Comparison of ENCODE assay signal across 20 cellular contexts in the genomic region with DNA sequence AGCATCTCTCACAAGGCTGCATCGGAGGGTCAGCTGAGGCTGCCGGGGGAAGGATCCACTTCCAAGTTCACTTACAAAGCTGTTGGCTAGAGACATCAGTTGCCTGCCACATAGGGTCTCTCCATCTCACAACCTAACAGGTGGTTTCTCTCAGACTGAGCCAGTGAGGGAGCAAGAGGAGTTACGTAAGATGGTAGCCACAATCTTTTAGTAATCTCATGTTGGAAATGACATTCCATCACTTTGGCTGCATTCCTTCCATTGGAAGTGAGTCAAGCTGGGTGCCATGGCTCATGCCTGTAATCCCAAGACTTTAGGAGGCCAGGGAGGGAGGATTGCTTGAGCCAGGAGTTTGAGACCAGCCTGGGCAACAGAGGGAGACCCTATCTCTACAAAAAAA. TPM values are rescaled to one million over a fixed set of nuclear protein-coding genes. Genes with fewer than 3 reads are reported as not detected.
DNase-seq lines count a peak whose midpoint lies in the region; FAIRE-seq and TF ChIP-seq lines count a peak whose summit lies in the region.
"Had no signal": no experiment of that assay in that cellular context is flagged by ENCODE, and none has a peak within 500 bp of the region (broad histone marks: within the 10 kb centered on the region; RNA-seq: fewer than 3 reads in every experiment).

No MANE protein-coding gene starts in this region.

- CTCF ChIA-PET in activated CD4-positive, alpha-beta T cell treated with anti-CD3 and anti-CD28 coated beads, Interleukin-2, amount 10 ng/mL, durations not matched to agents 7 days and 5 days (lab: Charles Lee) = interaction anchor here (1.0 to 53.2 kb wide), 4 partner anchors 13 to 50 kb away, joined by 3 to 1643 read pairs (median 154); partner anchors contain the start of genes DBN1, F12, PFN3 and PRR7
- CTCF ChIA-PET in A673 (lab: Charles Lee) = no interaction called here

- BruUV-seq in A673 (replicated peaks; lab: Mats Ljungman, UMichigan) = no TSS peak

- peaks cover 7% of the 10 kb centered on the region; the same call in 1 of the 2 replicates for H3K4me1 Mint-ChIP-seq in HFFc6 (ENCODE audit: low read depth)
- H3K4me1 Mint-ChIP-seq in astrocyte (ENCODE audit: low read depth, unreplicated experiment) = peaks cover 2% of the 10 kb centered on the region
- peaks cover 14% of the 10 kb centered on the region for H3K4me1 Mint-ChIP-seq in activated CD4-positive, alpha-beta T cell treated with anti-CD3 and anti-CD28 coated beads, Interleukin-2, amount 10 ng/mL, durations not matched to agents 7 days and 5 days
- H3K4me1 Mint-ChIP-seq: brain had no signal

- no peak overlapping the region for H3K9ac ChIP-seq in astrocyte (ENCODE audit: low read length)

- POLR2A ChIA-PET in activated CD4-positive, alpha-beta T cell treated with anti-CD3 and anti-CD28 coated beads, Interleukin-2, amount 10 ng/mL, durations not matched to agents 7 days and 5 days (lab: Charles Lee) = no interaction called here
- POLR2A ChIA-PET in A673 (lab: Charles Lee; ENCODE audit: low non-redundant PET) = no interaction called here

- H3K27ac ChIP-seq in astrocyte (ENCODE audit: low read depth, low read length) (no peak overlapping the region), A673 (ENCODE audit: low read depth, low read length, poor library complexity, severe bottlenecking) (no peak overlapping the region)
- H3K27ac ChIP-seq: sigmoid colon had no signal

- no peak overlapping the region for H3K27ac Mint-ChIP-seq in HFFc6
- no peak overlapping the region for H3K27ac Mint-ChIP-seq in astrocyte (ENCODE audit: unreplicated experiment)
- H3K27ac Mint-ChIP-seq in activated CD4-positive, alpha-beta T cell treated with anti-CD3 and anti-CD28 coated beads, Interleukin-2, amount 10 ng/mL, durations not matched to agents 7 days and 5 days = no peak overlapping the region
- H3K27ac Mint-ChIP-seq: brain had no signal

- H3K4me3 Mint-ChIP-seq in HFFc6 (no peak overlapping the region), astrocyte (ENCODE audit: unreplicated experiment) (no peak overlapping the region)
- H3K4me3 Mint-ChIP-seq in activated CD4-positive, alpha-beta T cell treated with anti-CD3 and anti-CD28 coated beads, Interleukin-2, amount 10 ng/mL, durations not matched to agents 7 days and 5 days = no peak overlapping the region
- H3K4me3 Mint-ChIP-seq: brain had no signal

- H4K20me1 ChIP-seq in astrocyte (ENCODE audit: insufficient read depth, low read length) = no peaks in the 10 kb centered on the region

- DNase-seq in AG08395 (ENCODE audit: low spot score) = peak; percentile 24
- DNase-seq in HFFc6 = peak; percentile 46
- peak; percentile 40 for DNase-seq in astrocyte (ENCODE audit: low read depth)
- peak; percentile 40 for DNase-seq in hepatic stellate cell (ENCODE audit: low spot score)
- no peak for DNase-seq in GF-D8 (lab: John Stamatoyannopoulos, UW)
- no peak for DNase-seq in activated CD4-positive, alpha-beta T cell treated with anti-CD3 and anti-CD28 coated beads, Interleukin-2, amount 10 ng/mL, durations not matched to agents 7 days and 5 days
- DNase-seq in A673 (ENCODE audit: low spot score) = no peak
- no peak for DNase-seq in NCI-H526 (lab: John Stamatoyannopoulos, UW)
- DNase-seq: activated CD4-positive, alpha-beta T cell treated with anti-CD3 and anti-CD28 coated beads, Interleukin-2, amount 50 U/mL, for 4 hours; activated naive CD4-positive, alpha-beta T cell treated with anti-CD3 and anti-CD28 coated beads, Interleukin-2, amount 50 U/mL, for 16 hours; activated T-cell treated with anti-CD3 and anti-CD28 coated beads, Interleukin-2, amount 50 U/mL, for 1 hour; Caco-2; effector CD8-positive, alpha-beta T cell; NCI-H1436 treated with DMSO at 0.1 percent for 48 hours; sigmoid colon had no signal

- peaks cover 2% of the 10 kb centered on the region for H3K27me3 ChIP-seq in astrocyte (ENCODE audit: insufficient read depth, low read length)
- no peaks in the 10 kb centered on the region for H3K27me3 ChIP-seq in A673 (replicated peaks; ENCODE audit: insufficient read depth, low read depth, low read length, poor library complexity)
- H3K27me3 ChIP-seq: sigmoid colon had no signal

- H3K4me2 ChIP-seq in astrocyte (ENCODE audit: low read length) = no peak overlapping the region

- H3K9me3 Mint-ChIP-seq in HFFc6 = no peaks in the 10 kb centered on the region
- no peaks in the 10 kb centered on the region for H3K9me3 Mint-ChIP-seq in astrocyte (ENCODE audit: unreplicated experiment)
- H3K9me3 Mint-ChIP-seq in activated CD4-positive, alpha-beta T cell treated with anti-CD3 and anti-CD28 coated beads, Interleukin-2, amount 10 ng/mL, durations not matched to agents 7 days and 5 days = peaks cover 2% of the 10 kb centered on the region
- H3K9me3 Mint-ChIP-seq: brain had no signal

- no peak for TF ChIP-seq CTCF in HFFc6 (IDR thresholded peaks at IDR 0.05)
- TF ChIP-seq CTCF in astrocyte (IDR thresholded peaks at IDR 0.05; ENCODE audit: insufficient read depth, low read depth, low read length) = no peak
- TF ChIP-seq CTCF in A673 (conservative IDR thresholded peaks at IDR 0.05; ENCODE audit: low read depth, low read length) = no peak

- H3K9me3 ChIP-seq in astrocyte (ENCODE audit: insufficient read depth, low read depth, low read length) (no peaks in the 10 kb centered on the region), A673 (ENCODE audit: low read depth, low read length, poor library complexity, severe bottlenecking) (no peaks in the 10 kb centered on the region)
- H3K9me3 ChIP-seq: Caco-2, sigmoid colon had no signal

- intact Hi-C loops in A673 (cut with micrococcal nuclease; ENCODE audit: unreplicated experiment) = no loop called here

- FAIRE-seq in astrocyte (lab: Jason Lieb, UNC) = no peak
- FAIRE-seq: G401.6, GM12891 had no signal

- no peaks in the 10 kb centered on the region for H3K36me3 Mint-ChIP-seq in HFFc6 (ENCODE audit: low read depth)
- peaks cover 2% of the 10 kb centered on the region for H3K36me3 Mint-ChIP-seq in astrocyte (ENCODE audit: low read depth, unreplicated experiment)
- H3K36me3 Mint-ChIP-seq in activated CD4-positive, alpha-beta T cell treated with anti-CD3 and anti-CD28 coated beads, Interleukin-2, amount 10 ng/mL, durations not matched to agents 7 days and 5 days (ENCODE audit: low read depth) = peaks cover 3% of the 10 kb centered on the region
- H3K36me3 Mint-ChIP-seq: brain had no signal

- H3K4me1 ChIP-seq in astrocyte (ENCODE audit: insufficient read depth, low read length) = no peaks in the 10 kb centered on the region
- H3K4me1 ChIP-seq in A673 (ENCODE audit: insufficient read depth, low read length, poor library complexity, severe bottlenecking) = no peaks in the 10 kb centered on the region
- H3K4me1 ChIP-seq: Caco-2 had no signal

- H2AFZ ChIP-seq in astrocyte (ENCODE audit: low read depth, low read length) = no peak overlapping the region

- H3K36me3 ChIP-seq in astrocyte (ENCODE audit: insufficient read depth, low read length) (no peaks in the 10 kb centered on the region), A673 (ENCODE audit: insufficient read depth, low read length, poor library complexity, severe bottlenecking) (no peaks in the 10 kb centered on the region)
- H3K36me3 ChIP-seq: sigmoid colon had no signal

- no peaks in the 10 kb centered on the region for H3K79me2 ChIP-seq in astrocyte (ENCODE audit: insufficient read depth, low read length)

- H3K27me3 Mint-ChIP-seq in HFFc6 (ENCODE audit: insufficient read depth) (peaks cover 12% of the 10 kb centered on the region), astrocyte (ENCODE audit: low read depth, unreplicated experiment) (peaks cover 31% of the 10 kb centered on the region)
- no peaks in the 10 kb centered on the region for H3K27me3 Mint-ChIP-seq in activated CD4-positive, alpha-beta T cell treated with anti-CD3 and anti-CD28 coated beads, Interleukin-2, amount 10 ng/mL, durations not matched to agents 7 days and 5 days

- H3K4me3 ChIP-seq in astrocyte (ENCODE audit: insufficient read depth, low read depth, low read length) (no peak overlapping the region), A673 (ENCODE audit: low read depth, low read length, poor library complexity, severe bottlenecking) (no peak overlapping the region)
- H3K4me3 ChIP-seq: sigmoid colon had no signal

RNA-seq across cellular contexts. Expression of gene GRK6, which starts 7.4 kb away (rescaled TPM):
- 10 to 100 TPM; 25.8 to 30.7 (median 28.0) TPM for total RNA-seq in HFFc6 (2021; fragmentation: NEBNext Ultra II Directional; extraction: Animal tissue kit (Norgen Biotek cat#: 25700))
- total RNA-seq in astrocyte (19.7 and 25.9 TPM in 2 replicates), A673 (2021) (32.1 and 38.1 TPM in 2 replicates)
- total RNA-seq in activated CD4-positive, alpha-beta T cell treated with anti-CD3 and anti-CD28 coated beads, Interleukin-2, amount 10 ng/mL, durations not matched to agents 7 days and 5 days = 100 to 1,000 TPM; 242 to 296 TPM

RNA-seq across cellular contexts. Expression of gene F12, which starts 9.7 kb away (rescaled TPM):
- 1 to 10 TPM in 1 of 6 experiments, under 1 TPM in 5; 0.63 to 1.2 (median 0.87) TPM for total RNA-seq in HFFc6 (2021; fragmentation: NEBNext Ultra II Directional; extraction: Animal tissue kit (Norgen Biotek cat#: 25700))
- total RNA-seq in astrocyte (2.8 and 3.0 TPM in 2 replicates), A673 (2021) (0.81 TPM in 1 of 2 replicates, not detected in the other)
- total RNA-seq in activated CD4-positive, alpha-beta T cell treated with anti-CD3 and anti-CD28 coated beads, Interleukin-2, amount 10 ng/mL, durations not matched to agents 7 days and 5 days = under 1 TPM; 0.22 to 0.60 TPM

RNA-seq across cellular contexts. Expression of gene PFN3, which starts 18.6 kb away (rescaled TPM):
- total RNA-seq in HFFc6 (2021; fragmentation: NEBNext Ultra II Directional; extraction: Animal tissue kit (Norgen Biotek cat#: 25700)) = not detected
- total RNA-seq in astrocyte = not detected in 2 replicates
- total RNA-seq in activated CD4-positive, alpha-beta T cell treated with anti-CD3 and anti-CD28 coated beads, Interleukin-2, amount 10 ng/mL, durations not matched to agents 7 days and 5 days = not detected
- total RNA-seq in A673 (2021) = not detected in 2 replicates
- total RNA-seq: Caco-2, left lobe of liver, osteocyte, sigmoid colon had no signal

RNA-seq across cellular contexts. Expression of gene PRR7, which starts 27.6 kb away (rescaled TPM):
- 10 to 100 TPM in 4 of 6 experiments, 1 to 10 TPM in 2; 8.9 to 16.9 (median 10.4) TPM for total RNA-seq in HFFc6 (2021; fragmentation: NEBNext Ultra II Directional; extraction: Animal tissue kit (Norgen Biotek cat#: 25700))
- total RNA-seq in astrocyte (9.9 TPM in 2 replicates), A673 (2021) (3.0 and 5.3 TPM in 2 replicates)
- total RNA-seq in activated CD4-positive, alpha-beta T cell treated with anti-CD3 and anti-CD28 coated beads, Interleukin-2, amount 10 ng/mL, durations not matched to agents 7 days and 5 days = 1 to 10 TPM; 5.3 to 9.7 TPM

RNA-seq across cellular contexts. Expression of gene SLC34A1, which starts 34.8 kb away (rescaled TPM):
- total RNA-seq in HFFc6 (2021; fragmentation: NEBNext Ultra II Directional; extraction: Animal tissue kit (Norgen Biotek cat#: 25700)) = not detected
- not detected in 2 replicates for total RNA-seq in astrocyte
- under 1 TPM; 0.12 to 0.27 TPM for total RNA-seq in activated CD4-positive, alpha-beta T cell treated with anti-CD3 and anti-CD28 coated beads, Interleukin-2, amount 10 ng/mL, durations not matched to agents 7 days and 5 days
- not detected in 2 replicates for total RNA-seq in A673 (2021)
- total RNA-seq: Caco-2, osteocyte, sigmoid colon had no signal

Comparison
In these comparisons a context has a peak if more than half of its experiments do, and no peak if none do; other contexts are left out.
1. DNase-seq: peak in AG08395 (single experiment), HFFc6 (single experiment), astrocyte (single experiment) and hepatic stellate cell (single experiment); none in GF-D8 (single experiment), activated CD4-positive, alpha-beta T cell treated with anti-CD3 and anti-CD28 coated beads, Interleukin-2, amount 10 ng/mL, durations not matched to agents 7 days and 5 days (single experiment), A673 (single experiment) and NCI-H526 (0 of 2).